Comparison of ENCODE assay signal across 2 cellular contexts in genomic region chr17:44864831-44865230, GRCh38.
TF ChIP-seq lines count a peak whose summit lies in the region.

No MANE protein-coding gene starts in this region.

TF ChIP-seq in SK-N-SH treated with all-trans-retinoic acid at 6 μM for 48 hours, 23 proteins besides CTCF, POLR2A, EP300 and RAD21 (continued from another document):
- no peak for TF ChIP-seq PPARA (CRISPR knock-in tag; IDR thresholded peaks at IDR 0.05; ENCODE audit: borderline replicate concordance)
- no peak for TF ChIP-seq ESRRG (CRISPR knock-in tag; IDR thresholded peaks at IDR 0.05)
- no peak for TF ChIP-seq ZNF8 (CRISPR knock-in tag; IDR thresholded peaks at IDR 0.05)
- no peak for TF ChIP-seq SNAI2 (CRISPR knock-in tag; IDR thresholded peaks at IDR 0.05)
- TF ChIP-seq TCF4 (CRISPR knock-in tag; IDR thresholded peaks at IDR 0.05; ENCODE audit: borderline replicate concordance), result no peak
- TF ChIP-seq ZC3H10 (CRISPR knock-in tag; IDR thresholded peaks at IDR 0.05), result no peak
- TF ChIP-seq ZFP30 (CRISPR knock-in tag; IDR thresholded peaks at IDR 0.05), result no peak
- TF ChIP-seq ZNF70 (CRISPR knock-in tag; IDR thresholded peaks at IDR 0.05), result no peak
- TF ChIP-seq BACH2 (CRISPR knock-in tag; IDR thresholded peaks at IDR 0.05; ENCODE audit: borderline replicate concordance), result no peak
- TF ChIP-seq CREB5 (CRISPR knock-in tag; IDR thresholded peaks at IDR 0.05; ENCODE audit: low read depth), result no peak
- TF ChIP-seq TSHZ2 (CRISPR knock-in tag; IDR thresholded peaks at IDR 0.05), result no peak
TF ChIP-seq in SK-N-SH treated with all-trans-retinoic acid at 6 μM for 48 hours: peak in this region for 0.

TF ChIP-seq in SK-N-SH, 30 proteins besides CTCF, POLR2A, EP300 and RAD21 (continued from another document):
- TF ChIP-seq JUND (IDR thresholded peaks at IDR 0.05), result no peak
- no peak for TF ChIP-seq RXRA (IDR thresholded peaks at IDR 0.05; ENCODE audit: borderline replicate concordance, low read depth)
- no peak for TF ChIP-seq USF1 (IDR thresholded peaks at IDR 0.05; ENCODE audit: borderline replicate concordance, low read depth)
- TF ChIP-seq RFX5 (IDR thresholded peaks at IDR 0.05; ENCODE audit: low read length), result no peak
- no peak for TF ChIP-seq TEAD4 (IDR thresholded peaks at IDR 0.05; ENCODE audit: borderline replicate concordance, insufficient read depth)
- no peak for TF ChIP-seq CHD2 (IDR thresholded peaks at IDR 0.05; ENCODE audit: low read length, partially characterized antibody)
- TF ChIP-seq USF2 (IDR thresholded peaks at IDR 0.05; ENCODE audit: borderline replicate concordance, low read depth, low read length), result no peak
- TF ChIP-seq IRF3 (IDR thresholded peaks at IDR 0.05; ENCODE audit: low read depth, low read length), result no peak
- no peak for TF ChIP-seq EZH2phosphoT487 (IDR thresholded peaks at IDR 0.05; ENCODE audit: borderline replicate concordance, low read depth)
- no peak for TF ChIP-seq NFIC (IDR thresholded peaks at IDR 0.05; ENCODE audit: borderline replicate concordance)
- no peak for TF ChIP-seq RCOR1 (IDR thresholded peaks at IDR 0.05; ENCODE audit: low read length)
- no peak for TF ChIP-seq FOXM1 (IDR thresholded peaks at IDR 0.05; ENCODE audit: low read depth)
- no peak for TF ChIP-seq TCF12 (IDR thresholded peaks at IDR 0.05)
- TF ChIP-seq REST (IDR thresholded peaks at IDR 0.05; ENCODE audit: low read depth, low read length), result no peak
- TF ChIP-seq GATA2 (CRISPR knock-in tag; IDR thresholded peaks at IDR 0.05), result no peak
